In the genomic region with DNA sequence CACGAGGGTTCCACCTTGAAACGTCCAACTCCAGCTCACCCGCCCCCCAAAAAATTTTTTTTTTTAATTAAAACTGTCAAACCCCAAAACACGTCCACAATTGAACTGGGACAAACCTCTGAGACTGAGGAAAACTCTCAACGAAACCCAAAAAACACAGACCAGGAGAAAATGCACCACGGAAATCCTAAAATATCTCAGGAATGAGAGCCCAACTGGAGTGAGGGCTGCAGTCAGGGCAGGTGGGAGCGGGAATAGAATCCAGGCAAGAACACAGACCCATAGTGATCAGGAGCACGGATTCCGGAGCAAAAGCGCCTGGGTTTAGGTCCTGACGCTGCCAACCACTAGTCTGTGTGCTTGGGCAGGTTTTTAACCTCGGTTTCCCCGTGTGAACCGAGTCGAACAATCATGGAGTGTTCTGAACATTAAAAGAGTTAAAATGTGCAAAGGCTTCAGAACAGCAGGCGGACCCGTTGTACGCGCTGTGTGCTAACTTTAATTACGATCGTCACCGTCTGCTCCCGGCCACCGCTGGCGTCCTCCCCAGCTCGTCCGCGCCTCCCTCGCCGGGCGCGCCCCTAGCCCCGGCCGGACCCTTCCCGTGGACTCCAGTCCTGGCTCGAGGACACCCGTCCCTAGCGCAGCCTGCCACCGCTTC, we compare ENCODE assay signal across 1 cellular context.
TF ChIP-seq lines count a peak whose summit lies in the region.

No MANE protein-coding gene starts in this region.

TF ChIP-seq in HEK293, 187 proteins besides CTCF, POLR2A, EP300 and RAD21 (continued from another document):
- TF ChIP-seq, protein P1, sequence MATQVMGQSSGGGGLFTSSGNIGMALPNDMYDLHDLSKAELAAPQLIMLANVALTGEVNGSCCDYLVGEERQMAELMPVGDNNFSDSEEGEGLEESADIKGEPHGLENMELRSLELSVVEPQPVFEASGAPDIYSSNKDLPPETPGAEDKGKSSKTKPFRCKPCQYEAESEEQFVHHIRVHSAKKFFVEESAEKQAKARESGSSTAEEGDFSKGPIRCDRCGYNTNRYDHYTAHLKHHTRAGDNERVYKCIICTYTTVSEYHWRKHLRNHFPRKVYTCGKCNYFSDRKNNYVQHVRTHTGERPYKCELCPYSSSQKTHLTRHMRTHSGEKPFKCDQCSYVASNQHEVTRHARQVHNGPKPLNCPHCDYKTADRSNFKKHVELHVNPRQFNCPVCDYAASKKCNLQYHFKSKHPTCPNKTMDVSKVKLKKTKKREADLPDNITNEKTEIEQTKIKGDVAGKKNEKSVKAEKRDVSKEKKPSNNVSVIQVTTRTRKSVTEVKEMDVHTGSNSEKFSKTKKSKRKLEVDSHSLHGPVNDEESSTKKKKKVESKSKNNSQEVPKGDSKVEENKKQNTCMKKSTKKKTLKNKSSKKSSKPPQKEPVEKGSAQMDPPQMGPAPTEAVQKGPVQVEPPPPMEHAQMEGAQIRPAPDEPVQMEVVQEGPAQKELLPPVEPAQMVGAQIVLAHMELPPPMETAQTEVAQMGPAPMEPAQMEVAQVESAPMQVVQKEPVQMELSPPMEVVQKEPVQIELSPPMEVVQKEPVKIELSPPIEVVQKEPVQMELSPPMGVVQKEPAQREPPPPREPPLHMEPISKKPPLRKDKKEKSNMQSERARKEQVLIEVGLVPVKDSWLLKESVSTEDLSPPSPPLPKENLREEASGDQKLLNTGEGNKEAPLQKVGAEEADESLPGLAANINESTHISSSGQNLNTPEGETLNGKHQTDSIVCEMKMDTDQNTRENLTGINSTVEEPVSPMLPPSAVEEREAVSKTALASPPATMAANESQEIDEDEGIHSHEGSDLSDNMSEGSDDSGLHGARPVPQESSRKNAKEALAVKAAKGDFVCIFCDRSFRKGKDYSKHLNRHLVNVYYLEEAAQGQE (tag by site-specific recombination; IDR thresholded peaks at IDR 0.05) = no peak
- TF ChIP-seq SP7 (tag by site-specific recombination; IDR thresholded peaks at IDR 0.05) = no peak
- peak; percentile 78 for TF ChIP-seq ZBTB17 (tag by site-specific recombination; IDR thresholded peaks at IDR 0.05)
- peak; percentile 20; the same call in 1 of the 2 replicates for TF ChIP-seq WT1 (tag by site-specific recombination; IDR thresholded peaks at IDR 0.05)
- no peak for TF ChIP-seq ZNF560 (tag by site-specific recombination; IDR thresholded peaks at IDR 0.05; ENCODE audit: borderline replicate concordance)
- no peak for TF ChIP-seq ZNF24 (tag by site-specific recombination; IDR thresholded peaks at IDR 0.05)
- TF ChIP-seq, protein P2, sequence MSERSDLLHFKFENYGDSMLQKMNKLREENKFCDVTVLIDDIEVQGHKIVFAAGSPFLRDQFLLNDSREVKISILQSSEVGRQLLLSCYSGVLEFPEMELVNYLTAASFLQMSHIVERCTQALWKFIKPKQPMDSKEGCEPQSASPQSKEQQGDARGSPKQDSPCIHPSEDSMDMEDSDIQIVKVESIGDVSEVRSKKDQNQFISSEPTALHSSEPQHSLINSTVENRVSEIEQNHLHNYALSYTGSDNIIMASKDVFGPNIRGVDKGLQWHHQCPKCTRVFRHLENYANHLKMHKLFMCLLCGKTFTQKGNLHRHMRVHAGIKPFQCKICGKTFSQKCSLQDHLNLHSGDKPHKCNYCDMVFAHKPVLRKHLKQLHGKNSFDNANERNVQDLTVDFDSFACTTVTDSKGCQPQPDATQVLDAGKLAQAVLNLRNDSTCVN (tag by site-specific recombination; optimal IDR thresholded peaks at IDR 0.05) = peak; percentile 86
- no peak for TF ChIP-seq OVOL3 (tag by site-specific recombination; IDR thresholded peaks at IDR 0.05)
- TF ChIP-seq ZNF624 (tag by site-specific recombination; IDR thresholded peaks at IDR 0.05) = no peak
- TF ChIP-seq, protein P3, sequence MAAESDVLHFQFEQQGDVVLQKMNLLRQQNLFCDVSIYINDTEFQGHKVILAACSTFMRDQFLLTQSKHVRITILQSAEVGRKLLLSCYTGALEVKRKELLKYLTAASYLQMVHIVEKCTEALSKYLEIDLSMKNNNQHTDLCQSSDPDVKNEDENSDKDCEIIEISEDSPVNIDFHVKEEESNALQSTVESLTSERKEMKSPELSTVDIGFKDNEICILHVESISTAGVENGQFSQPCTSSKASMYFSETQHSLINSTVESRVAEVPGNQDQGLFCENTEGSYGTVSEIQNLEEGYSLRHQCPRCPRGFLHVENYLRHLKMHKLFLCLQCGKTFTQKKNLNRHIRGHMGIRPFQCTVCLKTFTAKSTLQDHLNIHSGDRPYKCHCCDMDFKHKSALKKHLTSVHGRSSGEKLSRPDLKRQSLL (tag by site-specific recombination; IDR thresholded peaks at IDR 0.05) = no peak
